In the genomic region with DNA sequence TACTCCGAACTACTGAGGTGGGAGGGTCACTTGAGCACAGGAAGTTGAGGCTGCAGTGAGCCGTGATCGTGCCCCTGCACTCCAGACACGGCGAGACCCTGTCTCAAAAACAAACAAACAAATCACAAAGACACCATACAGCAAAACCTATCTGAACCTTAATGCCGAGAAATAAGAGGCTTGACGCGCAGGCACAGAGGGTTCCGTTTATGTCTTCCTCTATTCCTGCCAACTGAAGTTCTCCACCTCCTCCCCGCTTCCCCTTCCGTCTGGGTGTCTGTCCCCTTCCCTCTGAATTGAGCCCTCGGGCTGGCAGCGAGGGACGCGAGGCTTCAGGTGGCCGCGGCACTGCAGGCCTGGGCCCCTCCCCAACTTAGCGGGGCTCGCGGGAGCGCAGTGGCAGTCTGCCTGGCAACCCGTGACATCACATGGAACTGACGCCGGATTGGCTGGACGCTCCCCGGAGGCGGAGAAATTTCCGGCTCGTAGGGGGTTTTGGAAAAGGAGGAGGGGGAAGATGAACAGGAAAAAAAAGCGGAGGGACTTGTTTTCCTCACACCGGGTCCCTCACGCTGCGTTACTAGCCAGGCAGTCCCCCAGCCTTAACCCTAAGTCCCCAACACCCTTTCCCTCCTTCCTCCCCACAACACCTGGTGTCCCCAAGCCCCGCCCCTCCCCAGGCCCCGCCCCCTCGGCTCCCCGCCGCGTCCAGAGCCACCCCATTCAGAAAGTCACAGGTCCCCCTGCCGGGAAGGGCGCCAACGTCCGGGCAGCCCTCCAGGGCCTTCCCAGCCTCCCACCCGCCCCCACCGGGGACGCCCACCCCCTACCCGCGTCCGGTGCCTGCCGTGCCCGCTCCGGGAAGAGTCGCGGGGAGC, we compare ENCODE assay signal across 8 cellular contexts. TPM values are rescaled to one million over a fixed set of nuclear protein-coding genes. Genes with fewer than 3 reads are reported as not detected.
DNase-seq lines count a peak whose midpoint lies in the region; ATAC-seq, FAIRE-seq and TF ChIP-seq lines count a peak whose summit lies in the region.

No MANE protein-coding gene starts in this region.

- no peaks in the 10 kb centered on the region for H3K36me3 ChIP-seq in kidney epithelial cell (ENCODE audit: control insufficient read depth, insufficient read depth, low read length)

- FAIRE-seq in A549 (lab: Jason Lieb, UNC) = no peak

- H3K27ac ChIP-seq in A549 = peak overlapping the region; percentile 65 to 88

- TF ChIP-seq CTCF in A549 (IDR thresholded peaks at IDR 0.05) (no peak), kidney epithelial cell (IDR thresholded peaks at IDR 0.05; ENCODE audit: insufficient read depth, low read length, poor library complexity, severe bottlenecking) (no peak)

- no peak for TF ChIP-seq RAD21 in A549 (conservative IDR thresholded peaks at IDR 0.05 in 1 of 2, IDR thresholded peaks at IDR 0.05 in 1 of 2)

- H3K4me3 ChIP-seq in A549 (peak overlapping the region; percentile 67), kidney epithelial cell (ENCODE audit: low read depth, low read length) (peak overlapping the region; percentile 57)

- peak; percentile 72 to 90 for DNase-seq in A549 (ENCODE audit: low read depth in 1 of 2, low spot score in 1 of 2)
- peak; percentile 86 for DNase-seq in NCI-H2227 (lab: John Stamatoyannopoulos, UW; ENCODE audit: unreplicated experiment)
- peak; percentile 76 for DNase-seq in cerebellar cortex (ENCODE audit: low spot score)
- no peak for DNase-seq in kidney epithelial cell (ENCODE audit: low read depth)
- DNase-seq in stimulated activated CD4-positive, alpha-beta T cell treated with anti-CD3 and anti-CD28 coated beads, Interleukin-12 subunit alpha, Interleukin-12 subunit beta, amount 100 ng/mL, for 48 hours (ENCODE audit: low read depth in 2 of 3, low spot score in 1 of 3) = peak; percentile 71 to 92 (median 74)

- CTCF ChIA-PET in A549 (lab: Yijun Ruan, JAX) = interaction anchor here (0.9 to 3.5 kb wide), 6 partner anchors 16 to 74 kb away, joined by 3 to 19 read pairs (median 4); no protein-coding TSS in a partner anchor

- POLR2A ChIA-PET in A549 (lab: Yijun Ruan, JAX) = no interaction called here

- peaks cover 46% of the 10 kb centered on the region for H3K27me3 ChIP-seq in kidney epithelial cell (ENCODE audit: control insufficient read depth, insufficient read depth, low read length)

- ATAC-seq in A549 (peak; percentile 83 to 95), GM18868 (IDR thresholded peaks at IDR 0.05; ENCODE audit: unreplicated experiment) (peak; percentile 75), HG03108 (IDR thresholded peaks at IDR 0.05; ENCODE audit: unreplicated experiment) (peak; percentile 59)
- ATAC-seq in activated CD4-positive, CD25-positive, alpha-beta regulatory T cell treated with anti-CD3 and anti-CD28 coated beads, Interleukin-2, amount 50 U/mL, for 24 hours = peak; percentile 94 to 95

- peak overlapping the region; percentile 96 for H3K4me2 ChIP-seq in A549

- H3K4me1 ChIP-seq in A549 = peaks cover 11% of the 10 kb centered on the region

- TF ChIP-seq EP300 in A549 (IDR thresholded peaks at IDR 0.05) = no peak

- 8% methylated on average over 33 of the region's 54 CpGs for WGBS in A549 (ENCODE audit: missing lambda C conversion rate)

- H3K9me3 ChIP-seq in A549 = no peaks in the 10 kb centered on the region

- no peak for TF ChIP-seq POLR2A in A549 (IDR thresholded peaks at IDR 0.05; ENCODE audit: low read length)

TF ChIP-seq in A549, 52 proteins besides CTCF, POLR2A, EP300 and RAD21 (continues in another document):
- TF ChIP-seq TP53 (CRISPR knock-in tag; IDR thresholded peaks at IDR 0.05) (no peak), NR3C1 (IDR thresholded peaks at IDR 0.05) (no peak), ZNF302 (CRISPR knock-in tag; IDR thresholded peaks at IDR 0.05) (no peak), EHF (CRISPR knock-in tag; IDR thresholded peaks at IDR 0.05) (no peak), MAZ (IDR thresholded peaks at IDR 0.05; ENCODE audit: borderline replicate concordance, low read depth, low read length) (no peak), ZC3H11A (IDR thresholded peaks at IDR 0.05) (no peak), EHMT2 (IDR thresholded peaks at IDR 0.05; ENCODE audit: low read depth) (no peak), CBX2 (IDR thresholded peaks at IDR 0.05; ENCODE audit: borderline replicate concordance, low read depth) (no peak), ZFP36 (IDR thresholded peaks at IDR 0.05; ENCODE audit: borderline replicate concordance, partially characterized antibody) (no peak), NFE2L2 (conservative IDR thresholded peaks at IDR 0.05; ENCODE audit: low read length) (no peak), NPAS2 (CRISPR knock-in tag; IDR thresholded peaks at IDR 0.05; ENCODE audit: borderline replicate concordance) (no peak), PHF8 (IDR thresholded peaks at IDR 0.05; ENCODE audit: borderline replicate concordance, low read depth) (peak; percentile 32; the same call in 1 of the 2 replicates), SMC3 (IDR thresholded peaks at IDR 0.05) (no peak), HOXA7 (CRISPR knock-in tag; IDR thresholded peaks at IDR 0.05) (no peak), HOXB5 (CRISPR knock-in tag; IDR thresholded peaks at IDR 0.05) (no peak)
- TF ChIP-seq, protein P1, sequence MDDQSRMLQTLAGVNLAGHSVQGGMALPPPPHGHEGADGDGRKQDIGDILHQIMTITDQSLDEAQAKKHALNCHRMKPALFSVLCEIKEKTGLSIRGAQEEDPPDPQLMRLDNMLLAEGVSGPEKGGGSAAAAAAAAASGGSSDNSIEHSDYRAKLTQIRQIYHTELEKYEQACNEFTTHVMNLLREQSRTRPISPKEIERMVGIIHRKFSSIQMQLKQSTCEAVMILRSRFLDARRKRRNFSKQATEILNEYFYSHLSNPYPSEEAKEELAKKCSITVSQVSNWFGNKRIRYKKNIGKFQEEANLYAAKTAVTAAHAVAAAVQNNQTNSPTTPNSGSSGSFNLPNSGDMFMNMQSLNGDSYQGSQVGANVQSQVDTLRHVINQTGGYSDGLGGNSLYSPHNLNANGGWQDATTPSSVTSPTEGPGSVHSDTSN (IDR thresholded peaks at IDR 0.05) = no peak
- TF ChIP-seq, protein P2, sequence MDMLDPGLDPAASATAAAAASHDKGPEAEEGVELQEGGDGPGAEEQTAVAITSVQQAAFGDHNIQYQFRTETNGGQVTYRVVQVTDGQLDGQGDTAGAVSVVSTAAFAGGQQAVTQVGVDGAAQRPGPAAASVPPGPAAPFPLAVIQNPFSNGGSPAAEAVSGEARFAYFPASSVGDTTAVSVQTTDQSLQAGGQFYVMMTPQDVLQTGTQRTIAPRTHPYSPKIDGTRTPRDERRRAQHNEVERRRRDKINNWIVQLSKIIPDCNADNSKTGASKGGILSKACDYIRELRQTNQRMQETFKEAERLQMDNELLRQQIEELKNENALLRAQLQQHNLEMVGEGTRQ (IDR thresholded peaks at IDR 0.05) = 0 out of 2 replicates have a peak, but pooled peaks have one; percentile 12

RNA-seq across cellular contexts. Expression of a gene that starts 1.1 kb away (rescaled TPM):
- polyA plus RNA-seq in A549 (2011; rRNA removed) (0.03 TPM in 1 of 2 replicates, not detected in the other), A549 (2017; fragmentation: RNase III; extraction: RNeasy Plus Mini Kit Qiagen cat#74134 plus additional on column Dnase treatment) (0.03 to 0.10 TPM in 2 of 3 replicates, not detected in the other)
- 0.07 TPM in 1 of 2 replicates, not detected in the other for polyA plus RNA-seq in A549 (2012; cell fraction: cytosol; rRNA removed)
- polyA plus RNA-seq in A549 (2012; cell fraction: nucleus; rRNA removed) = 0.01 TPM in 1 of 2 replicates, not detected in the other
- not detected in 2 replicates for polyA minus RNA-seq in A549 (2011; rRNA and poly(A)+ RNA removed)
- total RNA-seq in kidney epithelial cell = 0.21 TPM in 1 of 2 replicates, not detected in the other

RNA-seq across cellular contexts. Expression of a gene that starts 12.8 kb away (rescaled TPM):
- polyA plus RNA-seq in A549 (2011; rRNA removed) = not detected in 2 replicates
- polyA plus RNA-seq in A549 (2012; cell fraction: cytosol; rRNA removed) = 0.32 and 0.40 TPM in 2 replicates
- 0.53 and 1.8 TPM in 2 replicates for polyA plus RNA-seq in A549 (2012; cell fraction: nucleus; rRNA removed)
- polyA plus RNA-seq in A549 (2017; fragmentation: RNase III; extraction: RNeasy Plus Mini Kit Qiagen cat#74134 plus additional on column Dnase treatment) = 0.03 to 0.54 TPM (median 0.12 TPM) in 3 replicates
- polyA minus RNA-seq in A549 (2011; rRNA and poly(A)+ RNA removed) = not detected in 2 replicates
- not detected in 2 replicates for total RNA-seq in kidney epithelial cell

RNA-seq across cellular contexts. Expression of a gene that starts 44.7 kb away (rescaled TPM):
- polyA plus RNA-seq in A549 (2011; rRNA removed) = 52.8 and 54.0 TPM in 2 replicates
- 105 and 143 TPM in 2 replicates for polyA plus RNA-seq in A549 (2012; cell fraction: cytosol; rRNA removed)
- polyA plus RNA-seq in A549 (2012; cell fraction: nucleus; rRNA removed) = 127 and 152 TPM in 2 replicates
- polyA plus RNA-seq in A549 (2017; fragmentation: RNase III; extraction: RNeasy Plus Mini Kit Qiagen cat#74134 plus additional on column Dnase treatment) = 140 to 147 TPM (median 147 TPM) in 3 replicates
- 13.3 and 17.9 TPM in 2 replicates for polyA minus RNA-seq in A549 (2011; rRNA and poly(A)+ RNA removed)
- total RNA-seq in kidney epithelial cell = 256 and 274 TPM in 2 replicates

RNA-seq across cellular contexts. Expression of a gene that starts 45.1 kb away (rescaled TPM):
- 0.57 and 1.1 TPM in 2 replicates for polyA plus RNA-seq in A549 (2011; rRNA removed)
- polyA plus RNA-seq in A549 (2012; cell fraction: cytosol; rRNA removed) = 1.2 and 1.5 TPM in 2 replicates
- 1.7 and 2.0 TPM in 2 replicates for polyA plus RNA-seq in A549 (2012; cell fraction: nucleus; rRNA removed)
- 1.5 to 2.5 TPM (median 1.7 TPM) in 3 replicates for polyA plus RNA-seq in A549 (2017; fragmentation: RNase III; extraction: RNeasy Plus Mini Kit Qiagen cat#74134 plus additional on column Dnase treatment)
- 0.91 and 1.4 TPM in 2 replicates for polyA minus RNA-seq in A549 (2011; rRNA and poly(A)+ RNA removed)
- total RNA-seq in kidney epithelial cell = 8.5 and 9.9 TPM in 2 replicates

RNA-seq across cellular contexts. Expression of a gene that starts 47.4 kb away (rescaled TPM):
- polyA plus RNA-seq in A549 (2011; rRNA removed) = 24.2 and 26.1 TPM in 2 replicates
- polyA plus RNA-seq in A549 (2012; cell fraction: cytosol; rRNA removed) = 133 and 174 TPM in 2 replicates
- polyA plus RNA-seq in A549 (2012; cell fraction: nucleus; rRNA removed) = 513 and 742 TPM in 2 replicates
- polyA plus RNA-seq in A549 (2017; fragmentation: RNase III; extraction: RNeasy Plus Mini Kit Qiagen cat#74134 plus additional on column Dnase treatment) = 84.9 to 88.8 TPM (median 88.0 TPM) in 3 replicates
- 32.4 and 73.2 TPM in 2 replicates for polyA minus RNA-seq in A549 (2011; rRNA and poly(A)+ RNA removed)
- total RNA-seq in kidney epithelial cell = 25.5 and 30.3 TPM in 2 replicates
